ENCODE assay signal across 29 cellular contexts in the genomic region with DNA sequence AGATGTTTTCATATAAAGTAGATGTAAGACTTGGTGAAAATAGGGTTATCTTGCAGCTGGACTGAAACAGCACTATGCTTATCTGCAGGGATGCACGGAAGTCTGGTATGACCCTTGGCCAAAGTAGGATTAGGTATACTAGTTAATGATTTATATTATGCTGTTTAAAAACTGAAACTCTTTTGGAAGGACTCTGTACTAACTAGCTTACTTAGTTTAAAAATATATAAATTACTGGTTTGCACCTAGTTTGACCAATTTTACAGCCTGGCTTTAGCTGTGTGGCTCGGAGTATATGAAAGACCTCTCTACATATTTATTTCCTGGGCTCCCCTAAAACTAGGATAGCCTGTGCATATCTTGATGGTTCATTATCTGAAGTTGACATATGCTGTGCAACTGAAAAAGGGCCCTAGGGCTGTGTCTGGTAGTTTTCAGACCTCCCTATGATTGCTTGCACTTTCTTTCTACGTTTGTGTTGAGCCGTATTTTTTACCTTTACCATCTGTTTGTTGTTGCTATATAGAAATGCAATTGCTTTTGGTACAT.
DNase-seq lines count a peak whose midpoint lies in the region; ATAC-seq, FAIRE-seq and TF ChIP-seq lines count a peak whose summit lies in the region.
"Had no signal": no experiment of that assay in that cellular context is flagged by ENCODE, and none has a peak within 500 bp of the region (broad histone marks: within the 10 kb centered on the region; RNA-seq: fewer than 3 reads in every experiment).

No MANE protein-coding gene starts in this region.

- CTCF ChIA-PET in IMR-90 (lab: Yijun Ruan, JAX): interaction anchor here (0.5 to 1.2 kb wide), 3 partner anchors 12 to 26 kb away, joined by 3 to 4 read pairs (median 3); no protein-coding TSS in a partner anchor
- CTCF ChIA-PET in endothelial cell of umbilical vein (lab: Charles Lee): interaction anchor here (1.3 to 2.1 kb wide), 2 partner anchors 16 to 44 kb away, joined by 3 to 8 read pairs; no protein-coding TSS in a partner anchor

- no peak overlapping the region for H3K23ac ChIP-seq in IMR-90 (ENCODE audit: low read depth, low read length)

- H2AFZ ChIP-seq in IMR-90 (replicated peaks; ENCODE audit: low read length, poor library complexity): no peak overlapping the region
- peak overlapping the region; percentile 70 for H2AFZ ChIP-seq in endothelial cell of umbilical vein (ENCODE audit: low read depth, low read length)

- intact Hi-C loops in IMR-90 (cut with micrococcal nuclease) (loop anchor here (10.0 kb wide), 1 partner anchor 1645 kb away; no protein-coding TSS in a partner anchor), endothelial cell of umbilical vein (cut with micrococcal nuclease) (loop anchor here (5.0 kb wide), 1 partner anchor 128 kb away; no protein-coding TSS in a partner anchor)

- FAIRE-seq in endothelial cell of umbilical vein (lab: Jason Lieb, UNC): peak; percentile 12
- FAIRE-seq: bronchial epithelial cell, frontal cortex, G401.6 had no signal

- H2BK20ac ChIP-seq in IMR-90 (ENCODE audit: low read depth, low read length): no peak overlapping the region

- H3K4me1 ChIP-seq in IMR-90 (ENCODE audit: control insufficient read depth, insufficient read depth, low read length): peaks cover 2% of the 10 kb centered on the region; the same call in 1 of the 2 replicates
- peaks cover 2% of the 10 kb centered on the region for H3K4me1 ChIP-seq in endothelial cell of umbilical vein (ENCODE audit: control insufficient read depth, extremely low read depth, insufficient read depth, low read length)
- H3K4me1 ChIP-seq: BE2C, left lung, SJCRH30 had no signal

- H3K9ac ChIP-seq in IMR-90 (ENCODE audit: low read depth, low read length) (no peak overlapping the region), endothelial cell of umbilical vein (replicated peaks; ENCODE audit: extremely low read depth, insufficient read depth, low read length) (no peak overlapping the region)

- TF ChIP-seq CTCF in IMR-90 (conservative IDR thresholded peaks at IDR 0.05; ENCODE audit: low read depth, low read length): no peak
- no peak for TF ChIP-seq CTCF in endothelial cell of umbilical vein (IDR thresholded peaks at IDR 0.05; ENCODE audit: extremely low read depth in 1 of 2, insufficient read depth in 1 of 2, low read depth in 1 of 2, low read length in 2 of 2)
- TF ChIP-seq CTCF in mesothelial cell of epicardium (IDR thresholded peaks at IDR 0.05; ENCODE audit: unreplicated experiment): no peak

- BruUV-seq in IMR-90 (replicated peaks; lab: Mats Ljungman, UMichigan) (no TSS peak), endothelial cell of umbilical vein (replicated peaks; lab: Mats Ljungman, UMichigan) (no TSS peak)

- H3K18ac ChIP-seq in IMR-90 (ENCODE audit: low read depth, low read length): no peak overlapping the region; the same call in 1 of the 2 replicates

- H4K5ac ChIP-seq in IMR-90 (ENCODE audit: low read depth, low read length): no peak overlapping the region

- H3K9me3 Mint-ChIP-seq in mesothelial cell of epicardium: peaks cover 25% of the 10 kb centered on the region
- H3K9me3 Mint-ChIP-seq: activated CD8-positive, alpha-beta T cell treated with anti-CD3 and anti-CD28 coated beads for 36 hours; activated naive CD4-positive, alpha-beta T cell treated with anti-CD3 and anti-CD28 coated beads, Interleukin-2, amount 50 U/mL, for 24 hours; activated T-helper 17 cell treated with anti-CD3 and anti-CD28 coated beads, Interleukin-2, amount 50 U/mL, for 72 hours; stimulated activated effector memory CD8-positive, alpha-beta T cell treated with anti-CD3 and anti-CD28 coated beads, Interleukin-12 subunit alpha, Interleukin-12 subunit beta, amount 100 ng/mL, for 72 hours had no signal

- H3K9me1 ChIP-seq in IMR-90 (ENCODE audit: insufficient read depth, low read length) (no peaks in the 10 kb centered on the region), endothelial cell of umbilical vein (replicated peaks; ENCODE audit: control insufficient read depth, extremely low read depth, insufficient read depth, low read length) (no peaks in the 10 kb centered on the region)

- no peaks in the 10 kb centered on the region for H3K27me3 Mint-ChIP-seq in mesothelial cell of epicardium (ENCODE audit: low read depth)
- H3K27me3 Mint-ChIP-seq: activated CD8-positive, alpha-beta T cell treated with anti-CD3 and anti-CD28 coated beads for 36 hours; activated T-helper 17 cell treated with anti-CD3 and anti-CD28 coated beads, Interleukin-2, amount 50 U/mL, for 72 hours; CD8-positive, alpha-beta memory T cell had no signal

- H3K36me3 Mint-ChIP-seq in mesothelial cell of epicardium: peaks cover 3% of the 10 kb centered on the region
- H3K36me3 Mint-ChIP-seq: activated naive CD4-positive, alpha-beta T cell treated with anti-CD3 and anti-CD28 coated beads, Interleukin-2, amount 50 U/mL, for 24 hours; CD8-positive, alpha-beta memory T cell; naive thymus-derived CD8-positive, alpha-beta T cell; stimulated activated effector memory CD8-positive, alpha-beta T cell treated with anti-CD3 and anti-CD28 coated beads, Interleukin-12 subunit alpha, Interleukin-12 subunit beta, amount 100 ng/mL, for 72 hours had no signal

- peaks cover 30% of the 10 kb centered on the region for H3K4me1 Mint-ChIP-seq in mesothelial cell of epicardium
- H3K4me1 Mint-ChIP-seq: activated naive CD4-positive, alpha-beta T cell treated with anti-CD3 and anti-CD28 coated beads, Interleukin-2, amount 50 U/mL, for 24 hours; activated T-helper 17 cell treated with anti-CD3 and anti-CD28 coated beads, Interleukin-2, amount 50 U/mL, for 72 hours; CD8-positive, alpha-beta memory T cell; naive thymus-derived CD8-positive, alpha-beta T cell; stimulated activated effector memory CD8-positive, alpha-beta T cell treated with anti-CD3 and anti-CD28 coated beads, Interleukin-12 subunit alpha, Interleukin-12 subunit beta, amount 100 ng/mL, for 72 hours had no signal

- no peak overlapping the region for H4K91ac ChIP-seq in IMR-90 (ENCODE audit: insufficient read depth, low read depth, low read length)

- H3K27ac Mint-ChIP-seq in mesothelial cell of epicardium: peak overlapping the region; percentile 19
- H3K27ac Mint-ChIP-seq: activated CD8-positive, alpha-beta T cell treated with anti-CD3 and anti-CD28 coated beads for 36 hours; activated naive CD4-positive, alpha-beta T cell treated with anti-CD3 and anti-CD28 coated beads, Interleukin-2, amount 50 U/mL, for 24 hours; activated T-helper 17 cell treated with anti-CD3 and anti-CD28 coated beads, Interleukin-2, amount 50 U/mL, for 72 hours; CD8-positive, alpha-beta memory T cell; naive thymus-derived CD8-positive, alpha-beta T cell; stimulated activated effector memory CD8-positive, alpha-beta T cell treated with anti-CD3 and anti-CD28 coated beads, Interleukin-12 subunit alpha, Interleukin-12 subunit beta, amount 100 ng/mL, for 72 hours had no signal

- H2BK15ac ChIP-seq in IMR-90 (ENCODE audit: low read depth, low read length): no peak overlapping the region

- 0 out of 2 replicates have a peak overlapping the region, but pooled peaks have one; percentile 34 for H2BK120ac ChIP-seq in IMR-90 (ENCODE audit: low read depth, low read length)

- H3K9me3 ChIP-seq in IMR-90 (ENCODE audit: control insufficient read depth, insufficient read depth, low read length) (no peaks in the 10 kb centered on the region), endothelial cell of umbilical vein (replicated peaks; ENCODE audit: control insufficient read depth, insufficient read depth, low read length) (no peaks in the 10 kb centered on the region)
- H3K9me3 ChIP-seq: BE2C, left lung, SJCRH30, upper lobe of left lung had no signal

- no peaks in the 10 kb centered on the region for H3K79me1 ChIP-seq in IMR-90 (ENCODE audit: low read depth in 1 of 2, low read length in 2 of 2)

- no peak overlapping the region for H3K14ac ChIP-seq in IMR-90 (replicated peaks; ENCODE audit: low read depth, low read length)

- H3K27ac ChIP-seq in IMR-90 (ENCODE audit: insufficient read depth, low read length): no peak overlapping the region
- H3K27ac ChIP-seq in endothelial cell of umbilical vein (ENCODE audit: insufficient read depth, low read depth, low read length): no peak overlapping the region
- H3K27ac ChIP-seq: left lung, SJCRH30, upper lobe of left lung had no signal

- peak; percentile 50 for ATAC-seq in GM18867 (IDR thresholded peaks at IDR 0.05; ENCODE audit: unreplicated experiment)
- no peak for ATAC-seq in IMR-90 (ENCODE audit: low read depth)
- no peak for ATAC-seq in GM21529 (IDR thresholded peaks at IDR 0.05; ENCODE audit: unreplicated experiment)
- ATAC-seq: activated CD8-positive, alpha-beta T cell treated with anti-CD3 and anti-CD28 coated beads for 36 hours; activated T-helper 17 cell treated with anti-CD3 and anti-CD28 coated beads, Interleukin-2, amount 50 U/mL, for 72 hours; esophagus mucosa; left lung; naive thymus-derived CD8-positive, alpha-beta T cell; stimulated activated effector memory CD8-positive, alpha-beta T cell treated with anti-CD3 and anti-CD28 coated beads, Interleukin-12 subunit alpha, Interleukin-12 subunit beta, amount 100 ng/mL, for 72 hours had no signal

- in situ Hi-C loops in IMR-90 (cut with MboI; ENCODE audit: low sequenced_read_pairs): no loop called here

- no peak overlapping the region for H3K4ac ChIP-seq in IMR-90 (ENCODE audit: low read depth, low read length)

- H3K4me2 ChIP-seq in IMR-90 (ENCODE audit: low read depth, low read length): no peak overlapping the region
- peak overlapping the region; percentile 75 for H3K4me2 ChIP-seq in endothelial cell of umbilical vein (ENCODE audit: insufficient read depth, low read length)

- TF ChIP-seq POLR2A in IMR-90 (IDR thresholded peaks at IDR 0.05; ENCODE audit: low read depth, low read length): no peak
- TF ChIP-seq POLR2A in endothelial cell of umbilical vein (IDR thresholded peaks at IDR 0.05; ENCODE audit: low read depth, low read length): no peak

- H3K4me3 Mint-ChIP-seq in mesothelial cell of epicardium: no peak overlapping the region
- H3K4me3 Mint-ChIP-seq: activated CD8-positive, alpha-beta T cell treated with anti-CD3 and anti-CD28 coated beads for 36 hours; activated naive CD4-positive, alpha-beta T cell treated with anti-CD3 and anti-CD28 coated beads, Interleukin-2, amount 50 U/mL, for 24 hours; activated T-helper 17 cell treated with anti-CD3 and anti-CD28 coated beads, Interleukin-2, amount 50 U/mL, for 72 hours; CD8-positive, alpha-beta memory T cell; naive thymus-derived CD8-positive, alpha-beta T cell; stimulated activated effector memory CD8-positive, alpha-beta T cell treated with anti-CD3 and anti-CD28 coated beads, Interleukin-12 subunit alpha, Interleukin-12 subunit beta, amount 100 ng/mL, for 72 hours had no signal

- WGBS in IMR-90 (ENCODE audit: extremely low coverage in 2 of 2, insufficient read length in 1 of 2), 2 experiments: no CpG with 5 or more reads among the region's 4 CpGs

- H2AK5ac ChIP-seq in IMR-90 (ENCODE audit: low read depth, low read length): no peak overlapping the region

- H3K27me3 ChIP-seq in IMR-90 (ENCODE audit: control insufficient read depth, insufficient read depth, low read length) (no peaks in the 10 kb centered on the region), endothelial cell of umbilical vein (ENCODE audit: control insufficient read depth in 2 of 2, insufficient read depth in 2 of 2, low read length in 2 of 2) (no peaks in the 10 kb centered on the region)
- H3K27me3 ChIP-seq: BE2C, left lung, SJCRH30, upper lobe of left lung had no signal

- DNase-seq in IMR-90 (no peak), endothelial cell of umbilical vein (ENCODE audit: low read depth, low spot score) (peak; percentile 79), mesothelial cell of epicardium (ENCODE audit: low spot score in 2 of 2, unreplicated experiment in 2 of 2) (no peak), T1000 (lab: John Stamatoyannopoulos, UW) (no peak), NCI-H2081 treated with DMSO at 0.1 percent for 48 hours (lab: John Stamatoyannopoulos, UW) (no peak)
- DNase-seq in stimulated activated CD4-positive, alpha-beta T cell treated with anti-CD3 and anti-CD28 coated beads, Interleukin-2, amount 100 ng/mL, for 48 hours: no peak
- DNase-seq: activated CD8-positive, alpha-beta T cell treated with anti-CD3 and anti-CD28 coated beads for 36 hours; BE2C; CD8-positive, alpha-beta memory T cell; effector memory CD4-positive, alpha-beta T cell; left lung; naive thymus-derived CD8-positive, alpha-beta T cell; NCI-H1105; NCI-H187 treated with DMSO at 0.1 percent for 48 hours; NCI-H526; retina; SJCRH30; stimulated activated CD4-positive, alpha-beta T cell treated with anti-CD3 and anti-CD28 coated beads, Interleukin-4, amount 100 ng/mL, for 24 hours; T-helper 1 cell had no signal

- H3K36me3 ChIP-seq in IMR-90 (ENCODE audit: control insufficient read depth, insufficient read depth, low read length) (no peaks in the 10 kb centered on the region), endothelial cell of umbilical vein (ENCODE audit: control insufficient read depth in 2 of 2, extremely low read depth in 1 of 2, insufficient read depth in 2 of 2, low read length in 2 of 2) (no peaks in the 10 kb centered on the region)
- H3K36me3 ChIP-seq: BE2C, left lung, SJCRH30, upper lobe of left lung had no signal

- no peak for TF ChIP-seq RAD21 in IMR-90 (IDR thresholded peaks at IDR 0.05; ENCODE audit: low read length)

- H3K4me3 ChIP-seq in IMR-90 (ENCODE audit: insufficient read depth, low read depth, low read length) (no peak overlapping the region), endothelial cell of umbilical vein (replicated peaks in 1 of 3; ENCODE audit: insufficient read depth in 1 of 3, low read depth in 1 of 3, low read length in 3 of 3) (no peak overlapping the region)
- H3K4me3 ChIP-seq: left lung, SJCRH30, upper lobe of left lung had no signal

- no peak overlapping the region for H3K56ac ChIP-seq in IMR-90 (ENCODE audit: extremely low read depth, insufficient read depth, low read length)

- H4K8ac ChIP-seq in IMR-90 (ENCODE audit: low read depth in 2 of 2, low read length in 2 of 2): no peak overlapping the region

- no peak overlapping the region for H2BK5ac ChIP-seq in IMR-90 (ENCODE audit: low read depth, low read length, poor library complexity, severe bottlenecking)

- no peaks in the 10 kb centered on the region for H3K79me2 ChIP-seq in endothelial cell of umbilical vein (ENCODE audit: control insufficient read depth, insufficient read depth, low read length)

- H4K20me1 ChIP-seq in IMR-90 (ENCODE audit: insufficient read depth, low read length) (no peaks in the 10 kb centered on the region), endothelial cell of umbilical vein (replicated peaks; ENCODE audit: control insufficient read depth, extremely low read depth, insufficient read depth, low read length) (no peaks in the 10 kb centered on the region)

- no peak overlapping the region for H2AK9ac ChIP-seq in IMR-90 (replicated peaks; ENCODE audit: low read depth, low read length, poor library complexity)

- dilution Hi-C loops in IMR-90 (cut with HindIII; ENCODE audit: low sequenced_read_pairs, unreplicated experiment): no loop called here
- dilution Hi-C loops in endothelial cell of umbilical vein (cut with MboI; ENCODE audit: extremely low pct_ligation_motif_present, low sequenced_read_pairs): no loop called here

- POLR2A ChIA-PET in IMR-90 (lab: Charles Lee; ENCODE audit: unreplicated experiment) (no interaction called here), endothelial cell of umbilical vein (lab: Charles Lee) (no interaction called here)
